8 cellular contexts compared by ENCODE assay signal in the genomic region with DNA sequence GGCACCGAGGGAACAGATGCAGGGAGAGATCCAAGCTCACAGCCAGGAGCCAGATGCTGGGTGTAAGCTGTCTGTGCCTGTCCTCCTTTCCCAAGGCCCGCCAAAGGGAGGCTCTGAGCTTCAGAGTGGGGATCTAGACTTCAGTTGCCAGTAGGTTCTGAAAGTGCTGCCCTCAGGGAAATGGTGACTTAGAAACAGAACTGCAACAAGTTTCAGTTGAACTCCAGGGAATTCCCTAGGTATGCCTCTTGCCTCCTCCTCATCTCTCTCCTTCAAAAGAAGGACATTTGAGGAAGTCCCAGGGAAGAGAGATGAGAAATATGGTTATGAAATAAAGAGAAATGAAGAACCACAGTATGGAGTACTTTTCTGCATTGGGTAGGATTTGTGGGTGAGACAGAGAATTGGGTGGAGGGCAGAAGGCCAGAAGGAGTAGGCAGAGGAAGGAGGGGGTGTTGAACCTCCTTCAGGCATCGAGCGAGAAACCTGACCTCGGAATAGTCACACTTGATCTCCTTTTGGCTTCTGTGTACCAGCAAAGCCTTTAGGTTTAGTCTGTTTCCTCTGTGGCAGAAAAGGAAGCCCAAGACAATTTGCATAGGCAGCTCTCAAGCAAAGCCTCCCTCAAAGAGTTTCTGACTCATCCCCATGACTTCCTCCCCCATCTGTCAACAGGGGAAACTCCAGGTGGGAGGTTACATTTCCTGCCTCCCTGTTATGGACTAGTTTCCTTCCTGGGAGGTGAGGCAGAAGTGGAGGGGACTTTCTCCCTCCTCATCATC. TPM values are rescaled to one million over a fixed set of nuclear protein-coding genes. Genes with fewer than 3 reads are reported as not detected.
DNase-seq lines count a peak whose midpoint lies in the region; ATAC-seq lines count a peak whose summit lies in the region.

No MANE protein-coding gene starts in this region.

- no peak overlapping the region for H3K4me3 ChIP-seq in skeletal muscle cell (ENCODE audit: low read depth, low read length)

- DNase-seq in Right ventricle myocardium superior (no peak), Right ventricle myocardium inferior (ENCODE audit: missing footprints) (no peak), NCI-H460 (ENCODE audit: extremely low read depth, low read depth) (peak; percentile 64), fibroblast of gingiva (ENCODE audit: low read depth) (peak; percentile 43), skeletal muscle cell (ENCODE audit: low read depth) (peak; percentile 76), DMS114 treated with DMSO at 0.1 percent for 48 hours (lab: John Stamatoyannopoulos, UW; ENCODE audit: unreplicated experiment) (no peak)
- DNase-seq in activated CD8-positive, alpha-beta memory T cell treated with anti-CD3 and anti-CD28 coated beads for 24 hours = peak; percentile 80

- intact Hi-C loops in Right ventricle myocardium superior (cut with DNase I) = loop anchor here (5.0 to 10.0 kb wide), 2 partner anchors 442 to 885 kb away; no protein-coding TSS in a partner anchor
- intact Hi-C loops in Right ventricle myocardium inferior (cut with DNase I) = loop anchor here (10.0 kb wide), 1 partner anchor 885 kb away; no protein-coding TSS in a partner anchor

- peak; percentile 45 for ATAC-seq in Right ventricle myocardium superior (ENCODE audit: poor library complexity)
- ATAC-seq in Right ventricle myocardium inferior = no peak
- peak; percentile 93 for ATAC-seq in HG02870 (IDR thresholded peaks at IDR 0.05; ENCODE audit: unreplicated experiment)

RNA-seq across cellular contexts. Expression of a gene that starts 45.7 kb away (rescaled TPM):
- total RNA-seq in Right ventricle myocardium superior (1.2 TPM), Right ventricle myocardium inferior (1.7 TPM)
- 311 and 322 TPM in 2 replicates for total RNA-seq in NCI-H460 (2014; rRNA removed; shearing (Covaris generic))
- polyA plus RNA-seq in NCI-H460 (2014; cell fraction: nucleus; rRNA removed) = 250 and 254 TPM in 2 replicates

Comparison
In these comparisons a context has a peak if more than half of its experiments do, and no peak if none do; other contexts are left out.
1. DNase-seq: peak in NCI-H460 (single experiment), activated CD8-positive, alpha-beta memory T cell treated with anti-CD3 and anti-CD28 coated beads for 24 hours (single experiment), fibroblast of gingiva (single experiment) and skeletal muscle cell (single experiment); none in Right ventricle myocardium superior (single experiment), Right ventricle myocardium inferior (single experiment) and DMS114 treated with DMSO at 0.1 percent for 48 hours (single experiment).
2. RNA of a gene that starts 45.7 kb away (total RNA-seq): 311 to 322 TPM in NCI-H460; 1.7 TPM in Right ventricle myocardium inferior (single experiment) and 1.2 TPM in Right ventricle myocardium superior (single experiment); every median in the first group is over 100 times any median in the second.